Comparison of ENCODE assay signal across 8 cellular contexts in genomic region chr1:215554865-215555264, GRCh38.
"Had no signal": no experiment of that assay in that cellular context is flagged by ENCODE, and none has a peak within 500 bp of the region (broad histone marks: within the 10 kb centered on the region; RNA-seq: fewer than 3 reads in every experiment).

No MANE protein-coding gene starts in this region.

- H3K4me2 ChIP-seq: GM23338 had no signal

- H2AFZ ChIP-seq: GM23338 had no signal

- FAIRE-seq: H1, H54 had no signal

- H3K4me3 Mint-ChIP-seq: GM23338, H9, IgD-negative memory B cell had no signal

- H3K4me1 Mint-ChIP-seq: GM23338, IgD-negative memory B cell had no signal

- DNase-seq: H9, HCEC 1CT, KG1 had no signal

- H3K4me3 ChIP-seq: GM23338 had no signal

- H3K27ac ChIP-seq: HL-60 had no signal

- H3K9me3 Mint-ChIP-seq: GM23338 had no signal

- ATAC-seq: GM23338 had no signal

- H3K27me3 Mint-ChIP-seq: IgD-negative memory B cell had no signal

- H3K27ac Mint-ChIP-seq: GM23338, H9, IgD-negative memory B cell had no signal
